In genomic region chr6:26312501-26313390, GRCh38 we compare ENCODE assay signal across 1 cellular context.
A peak's percentile ranks its signal among the peaks of the same experiment; 100 is the strongest.
TF ChIP-seq lines count a peak whose summit lies in the region.

No MANE protein-coding gene starts in this region.

TF ChIP-seq in HepG2, 621 proteins besides CTCF, POLR2A, EP300 and RAD21 (continued from another document):
- no peak for TF ChIP-seq KIAA2018 (CRISPR knock-in tag; IDR thresholded peaks at IDR 0.05; ENCODE audit: borderline replicate concordance)
- TF ChIP-seq ATM (IDR thresholded peaks at IDR 0.05; ENCODE audit: borderline replicate concordance), result no peak
- TF ChIP-seq WIZ (CRISPR knock-in tag; IDR thresholded peaks at IDR 0.05), result 0 out of 2 replicates have a peak, but pooled peaks have one; percentile 49
- TF ChIP-seq ZNF20 (CRISPR knock-in tag; IDR thresholded peaks at IDR 0.05), result peak; percentile 52; the same call in 1 of the 2 replicates
- peak; percentile 70; the same call in 1 of the 2 replicates for TF ChIP-seq ZNF12 (CRISPR knock-in tag; IDR thresholded peaks at IDR 0.05)
- TF ChIP-seq TCF12 (IDR thresholded peaks at IDR 0.05), result no peak
- TF ChIP-seq TCF12 (CRISPR knock-in tag; IDR thresholded peaks at IDR 0.05), result peak; percentile 53; the same call in 1 of the 2 replicates
- peak; percentile 89 for TF ChIP-seq ZNF501 (CRISPR knock-in tag; IDR thresholded peaks at IDR 0.05)
- no peak for TF ChIP-seq ZNF296 (CRISPR knock-in tag; conservative IDR thresholded peaks at IDR 0.05)
- peak; percentile 71 for TF ChIP-seq GABPB1 (CRISPR knock-in tag; IDR thresholded peaks at IDR 0.05)
- no peak for TF ChIP-seq SETDB1 (CRISPR knock-in tag; IDR thresholded peaks at IDR 0.05; ENCODE audit: borderline replicate concordance)
- TF ChIP-seq STAT6 (CRISPR knock-in tag; IDR thresholded peaks at IDR 0.05; ENCODE audit: borderline replicate concordance), result no peak; the same call in 1 of the 2 replicates
- TF ChIP-seq NR1H2 (CRISPR knock-in tag; IDR thresholded peaks at IDR 0.05; ENCODE audit: borderline replicate concordance, low read depth), result no peak
- TF ChIP-seq ZFAT (CRISPR knock-in tag; conservative IDR thresholded peaks at IDR 0.05), result peak; percentile 98
- no peak for TF ChIP-seq SRF (IDR thresholded peaks at IDR 0.05; ENCODE audit: low read depth, low read length)
- no peak; the same call in 1 of the 2 replicates for TF ChIP-seq RCOR2 (CRISPR knock-in tag; IDR thresholded peaks at IDR 0.05)
- peak; percentile 19 for TF ChIP-seq STAG1 (CRISPR knock-in tag; IDR thresholded peaks at IDR 0.05)
- peak; percentile 89 for TF ChIP-seq ZBTB26 (CRISPR knock-in tag; IDR thresholded peaks at IDR 0.05; ENCODE audit: borderline replicate concordance)
- peak; percentile 80 for TF ChIP-seq ZNF644 (CRISPR knock-in tag; IDR thresholded peaks at IDR 0.05; ENCODE audit: low read depth)
- peak; percentile 72 for TF ChIP-seq ZBTB38 (CRISPR knock-in tag; IDR thresholded peaks at IDR 0.05)
- no peak for TF ChIP-seq CEBPZ (IDR thresholded peaks at IDR 0.05; ENCODE audit: low read length)
- TF ChIP-seq ZNF816 (CRISPR knock-in tag; IDR thresholded peaks at IDR 0.05; ENCODE audit: borderline replicate concordance), result no peak; the same call in 1 of the 2 replicates
- TF ChIP-seq ZNF766 (CRISPR knock-in tag; IDR thresholded peaks at IDR 0.05; ENCODE audit: borderline replicate concordance), result peak; percentile 34; the same call in 1 of the 2 replicates
- no peak for TF ChIP-seq CSRNP2 (CRISPR knock-in tag; conservative IDR thresholded peaks at IDR 0.05; ENCODE audit: low read depth)
- peak; percentile 100 for TF ChIP-seq SSRP1 (CRISPR knock-in tag; IDR thresholded peaks at IDR 0.05)
- TF ChIP-seq ZNF280B (CRISPR knock-in tag; IDR thresholded peaks at IDR 0.05; ENCODE audit: borderline replicate concordance), result no peak
- peak; percentile 86 for TF ChIP-seq ZNF800 (CRISPR knock-in tag; IDR thresholded peaks at IDR 0.05)
- no peak; the same call in 1 of the 2 replicates for TF ChIP-seq GPN1 (CRISPR knock-in tag; IDR thresholded peaks at IDR 0.05; ENCODE audit: borderline replicate concordance)
